13 cellular contexts compared by ENCODE assay signal in genomic region chr16:78984324-78984723, GRCh38.
"Had no signal": no experiment of that assay in that cellular context is flagged by ENCODE, and none has a peak within 500 bp of the region (broad histone marks: within the 10 kb centered on the region; RNA-seq: fewer than 3 reads in every experiment).

No MANE protein-coding gene starts in this region.

- H3K9me3 Mint-ChIP-seq: activated T-cell treated with anti-CD3 and anti-CD28 coated beads, Interleukin-2, amount 50 U/mL, for 24 hours; mesothelial cell of epicardium had no signal

- H3K9ac ChIP-seq: parathyroid adenoma had no signal

- H3K27me3 Mint-ChIP-seq: activated T-cell treated with anti-CD3 and anti-CD28 coated beads, Interleukin-2, amount 50 U/mL, for 24 hours had no signal

- H3K27ac Mint-ChIP-seq: activated naive CD4-positive, alpha-beta T cell treated with anti-CD3 and anti-CD28 coated beads, Interleukin-2, amount 50 U/mL, for 72 hours; activated T-cell treated with anti-CD3 and anti-CD28 coated beads, Interleukin-2, amount 50 U/mL, for 24 hours; mesothelial cell of epicardium had no signal

- H3K27ac ChIP-seq: parathyroid adenoma, tibial nerve had no signal

- H3K36me3 ChIP-seq: heart left ventricle, tibial nerve had no signal

- H3K4me1 ChIP-seq: parathyroid adenoma had no signal

- H3K27me3 ChIP-seq: dorsolateral prefrontal cortex, heart left ventricle, tibial nerve had no signal

- DNase-seq: activated CD4-positive, alpha-beta T cell treated with anti-CD3 and anti-CD28 coated beads, Interleukin-2, amount 50 U/mL, for 4 hours; activated effector memory CD4-positive, alpha-beta T cell treated with Interleukin-2 at 50 U/mL for 16 hours; activated T-cell treated with anti-CD3 and anti-CD28 coated beads, Interleukin-2, amount 50 U/mL, for 24 hours; amniotic stem cell; heart left ventricle; T-helper 2 cell had no signal

- H3K4me3 Mint-ChIP-seq: activated T-cell treated with anti-CD3 and anti-CD28 coated beads, Interleukin-2, amount 50 U/mL, for 24 hours; brain; mesothelial cell of epicardium had no signal

- H3K36me3 Mint-ChIP-seq: brain, mesothelial cell of epicardium had no signal

- ATAC-seq: activated naive CD4-positive, alpha-beta T cell treated with anti-CD3 and anti-CD28 coated beads, Interleukin-2, amount 50 U/mL, for 72 hours had no signal

- H3K4me3 ChIP-seq: smooth muscle cell, tibial nerve had no signal
